In genomic region chr14:89141862-89142261, GRCh38 we compare ENCODE assay signal across 28 cellular contexts.
"Had no signal": no experiment of that assay in that cellular context is flagged by ENCODE, and none has a peak within 500 bp of the region (broad histone marks: within the 10 kb centered on the region; RNA-seq: fewer than 3 reads in every experiment).

No MANE protein-coding gene starts in this region.

- H3K4me3 Mint-ChIP-seq: activated CD4-positive, alpha-beta memory T cell treated with anti-CD3 and anti-CD28 coated beads for 36 hours; activated CD4-positive, alpha-beta T cell treated with anti-CD3 and anti-CD28 coated beads for 36 hours; activated CD4-positive, alpha-beta T cell treated with anti-CD3 and anti-CD28 coated beads, Interleukin-2, amount 10 ng/mL, durations not matched to agents 24 days and 14 days; activated CD8-positive, alpha-beta memory T cell treated with anti-CD3 and anti-CD28 coated beads, Interleukin-2, amount 10 ng/mL, durations not matched to agents 7 days and 5 days; activated CD8-positive, alpha-beta T cell treated with anti-CD3 and anti-CD28 coated beads, Interleukin-2, amount 10 ng/mL, durations not matched to agents 7 days and 5 days; activated naive CD4-positive, alpha-beta T cell treated with anti-CD3 and anti-CD28 coated beads, Interleukin-2, amount 10 ng/mL, durations not matched to agents 7 days and 5 days; activated naive CD8-positive, alpha-beta T cell treated with anti-CD3 and anti-CD28 coated beads, Interleukin-2, amount 10 ng/mL, durations not matched to agents 7 days and 5 days; activated T-cell treated with anti-CD3 and anti-CD28 coated beads, Interleukin-2, amount 50 U/mL, for 72 hours; brain; effector memory CD8-positive, alpha-beta T cell had no signal

- H3K27ac Mint-ChIP-seq: activated CD4-positive, alpha-beta memory T cell treated with anti-CD3 and anti-CD28 coated beads for 36 hours; activated CD4-positive, alpha-beta T cell treated with anti-CD3 and anti-CD28 coated beads for 36 hours; activated CD4-positive, alpha-beta T cell treated with anti-CD3 and anti-CD28 coated beads, Interleukin-2, amount 10 ng/mL, durations not matched to agents 24 days and 14 days; activated CD8-positive, alpha-beta memory T cell treated with anti-CD3 and anti-CD28 coated beads, Interleukin-2, amount 10 ng/mL, durations not matched to agents 7 days and 5 days; activated CD8-positive, alpha-beta T cell treated with anti-CD3 and anti-CD28 coated beads, Interleukin-2, amount 10 ng/mL, durations not matched to agents 7 days and 5 days; activated naive CD4-positive, alpha-beta T cell treated with anti-CD3 and anti-CD28 coated beads, Interleukin-2, amount 10 ng/mL, durations not matched to agents 7 days and 5 days; activated naive CD4-positive, alpha-beta T cell treated with anti-CD3 and anti-CD28 coated beads, Interleukin-2, amount 50 U/mL, for 72 hours; activated naive CD8-positive, alpha-beta T cell treated with anti-CD3 and anti-CD28 coated beads, Interleukin-2, amount 10 ng/mL, durations not matched to agents 7 days and 5 days; activated T-cell treated with anti-CD3 and anti-CD28 coated beads, Interleukin-2, amount 50 U/mL, for 72 hours; brain; effector memory CD8-positive, alpha-beta T cell had no signal

- H3K27me3 ChIP-seq: ascending aorta, esophagus squamous epithelium had no signal

- H3K9me3 ChIP-seq: ascending aorta, esophagus squamous epithelium had no signal

- H3K27ac ChIP-seq: ascending aorta, epithelial cell of prostate, esophagus squamous epithelium had no signal

- H3K9me3 Mint-ChIP-seq: activated naive CD4-positive, alpha-beta T cell treated with anti-CD3 and anti-CD28 coated beads, Interleukin-2, amount 10 ng/mL, durations not matched to agents 7 days and 5 days; activated naive CD4-positive, alpha-beta T cell treated with anti-CD3 and anti-CD28 coated beads, Interleukin-2, amount 50 U/mL, for 72 hours; effector memory CD8-positive, alpha-beta T cell had no signal

- H3K4me3 ChIP-seq: ascending aorta, esophagus squamous epithelium had no signal

- ATAC-seq: activated CD4-positive, alpha-beta T cell treated with anti-CD3 and anti-CD28 coated beads for 36 hours; activated CD8-positive, alpha-beta memory T cell treated with anti-CD3 and anti-CD28 coated beads, Interleukin-2, amount 10 ng/mL, durations not matched to agents 7 days and 5 days; activated CD8-positive, alpha-beta T cell treated with anti-CD3 and anti-CD28 coated beads, Interleukin-2, amount 10 ng/mL, durations not matched to agents 7 days and 5 days; activated naive CD4-positive, alpha-beta T cell treated with anti-CD3 and anti-CD28 coated beads, Interleukin-2, amount 50 U/mL, for 72 hours; activated T-cell treated with anti-CD3 and anti-CD28 coated beads, Interleukin-2, amount 50 U/mL, for 72 hours; effector memory CD8-positive, alpha-beta T cell had no signal

- H3K4me1 Mint-ChIP-seq: activated CD4-positive, alpha-beta T cell treated with anti-CD3 and anti-CD28 coated beads for 36 hours; activated CD4-positive, alpha-beta T cell treated with anti-CD3 and anti-CD28 coated beads, Interleukin-2, amount 10 ng/mL, durations not matched to agents 24 days and 14 days; activated CD8-positive, alpha-beta memory T cell treated with anti-CD3 and anti-CD28 coated beads, Interleukin-2, amount 10 ng/mL, durations not matched to agents 7 days and 5 days; activated naive CD4-positive, alpha-beta T cell treated with anti-CD3 and anti-CD28 coated beads, Interleukin-2, amount 10 ng/mL, durations not matched to agents 7 days and 5 days; activated naive CD8-positive, alpha-beta T cell treated with anti-CD3 and anti-CD28 coated beads, Interleukin-2, amount 10 ng/mL, durations not matched to agents 7 days and 5 days had no signal

- H3K27me3 Mint-ChIP-seq: activated CD4-positive, alpha-beta T cell treated with anti-CD3 and anti-CD28 coated beads for 36 hours had no signal

- FAIRE-seq: colon, frontal cortex had no signal

- H3K36me3 ChIP-seq: ascending aorta, esophagus squamous epithelium had no signal

- H3K36me3 Mint-ChIP-seq: activated CD4-positive, alpha-beta memory T cell treated with anti-CD3 and anti-CD28 coated beads for 36 hours; activated CD8-positive, alpha-beta memory T cell treated with anti-CD3 and anti-CD28 coated beads, Interleukin-2, amount 10 ng/mL, durations not matched to agents 7 days and 5 days; activated naive CD4-positive, alpha-beta T cell treated with anti-CD3 and anti-CD28 coated beads, Interleukin-2, amount 10 ng/mL, durations not matched to agents 7 days and 5 days; activated naive CD8-positive, alpha-beta T cell treated with anti-CD3 and anti-CD28 coated beads, Interleukin-2, amount 10 ng/mL, durations not matched to agents 7 days and 5 days; brain had no signal

- DNase-seq: activated CD4-positive, alpha-beta memory T cell treated with anti-CD3 and anti-CD28 coated beads for 36 hours; activated CD4-positive, alpha-beta T cell treated with anti-CD3 and anti-CD28 coated beads for 36 hours; activated CD4-positive, alpha-beta T cell treated with anti-CD3 and anti-CD28 coated beads, Interleukin-2, amount 10 ng/mL, durations not matched to agents 24 days and 14 days; activated CD4-positive, CD25-positive, alpha-beta regulatory T cell; activated CD4-positive, CD25-positive, alpha-beta regulatory T cell treated with anti-CD3 and anti-CD28 coated beads, Interleukin-2, amount 50 U/mL, for 72 hours; activated CD8-positive, alpha-beta memory T cell treated with anti-CD3 and anti-CD28 coated beads, Interleukin-2, amount 10 ng/mL, durations not matched to agents 7 days and 5 days; activated CD8-positive, alpha-beta memory T cell treated with anti-CD3 and anti-CD28 coated beads, Interleukin-2, amount 50 U/mL, for 4 hours; activated CD8-positive, alpha-beta T cell treated with anti-CD3 and anti-CD28 coated beads, Interleukin-2, amount 10 ng/mL, durations not matched to agents 7 days and 5 days; activated gamma-delta T cell; activated naive CD4-positive, alpha-beta T cell; activated naive CD4-positive, alpha-beta T cell treated with anti-CD3 and anti-CD28 coated beads, Interleukin-2, amount 10 ng/mL, durations not matched to agents 7 days and 5 days; activated naive CD8-positive, alpha-beta T cell treated with anti-CD3 and anti-CD28 coated beads, Interleukin-2, amount 10 ng/mL, durations not matched to agents 7 days and 5 days; activated T-cell treated with anti-CD3 and anti-CD28 coated beads, Interleukin-2, amount 50 U/mL, for 1 hour; activated T-cell treated with anti-CD3 and anti-CD28 coated beads, Interleukin-2, amount 50 U/mL, for 72 hours; caudate nucleus; cortex of kidney; dermis blood vessel endothelial cell; effector CD4-positive, alpha-beta T cell; effector memory CD8-positive, alpha-beta T cell; esophagus squamous epithelium; head of caudate nucleus; T-helper 2 cell had no signal
